Comparison of ENCODE assay signal across 8 cellular contexts in genomic region chr10:104253576-104254410, GRCh38. TPM values are rescaled to one million over a fixed set of nuclear protein-coding genes. Genes with fewer than 3 reads are reported as not detected.
DNase-seq lines count a peak whose midpoint lies in the region; ATAC-seq and TF ChIP-seq lines count a peak whose summit lies in the region.

No MANE protein-coding gene starts in this region.

- H3K4me3 ChIP-seq in GM12864 (ENCODE audit: low read depth, low read length) (peak overlapping the region; percentile 97), fibroblast of mammary gland (ENCODE audit: control insufficient read depth, low read depth, low read length) (peak overlapping the region; percentile 62), skeletal muscle cell (ENCODE audit: low read depth, low read length) (peak overlapping the region; percentile 87), lower leg skin (ENCODE audit: low read depth, poor library complexity, severe bottlenecking) (no peak overlapping the region)

- DNase-seq in GM12864 (ENCODE audit: low read depth) (no peak), T-cell (no peak), fibroblast of mammary gland (ENCODE audit: low read depth) (peak; percentile 28), skeletal muscle cell (ENCODE audit: low read depth) (no peak), NCI-H446 (lab: John Stamatoyannopoulos, UW) (no peak), lower leg skin (ENCODE audit: low spot score in 2 of 2) (no peak), NCI-H226 (no peak)

- intact Hi-C loops in lower leg skin (cut with DNase I; ENCODE audit: low total_unique reads) = no loop called here

- no peaks in the 10 kb centered on the region for H3K9me3 Mint-ChIP-seq in T-cell

- ATAC-seq in T-cell (replicated peaks in 1 of 4) (no peak), GM19463 (IDR thresholded peaks at IDR 0.05; ENCODE audit: unreplicated experiment) (no peak)

- CTCF ChIA-PET in T-cell (lab: Charles Lee) = interaction anchor here (0.6 to 3.4 kb wide), 5 partner anchors 21 to 487 kb away, joined by 3 to 12 read pairs (median 4); partner anchors contain the start of gene CFAP43 (in 1 of the 2)

- peaks cover 8% of the 10 kb centered on the region for H3K36me3 Mint-ChIP-seq in T-cell

- peak overlapping the region; percentile 91 to 99 for H3K27ac Mint-ChIP-seq in T-cell

- TF ChIP-seq POLR2A in lower leg skin (IDR thresholded peaks at IDR 0.05) = no peak

- peak overlapping the region; percentile 91 to 98 (median 98) for H3K4me3 Mint-ChIP-seq in T-cell

- 74 to 79% methylated on average over 10 of the region's 10 CpGs for WGBS in lower leg skin, 2 donors

- POLR2A ChIA-PET in T-cell (lab: Charles Lee) = interaction anchor here (0.5 to 1.4 kb wide), 6 partner anchors 9 to 133 kb away, joined by 4 to 16 read pairs (median 5); partner anchors contain the start of gene GSTO2 (in 2 of the 2)

- peaks cover 40 to 48% (median 45%) of the 10 kb centered on the region in 3 donors for H3K4me1 Mint-ChIP-seq in T-cell

- no peak for TF ChIP-seq CTCF in GM12864 (IDR thresholded peaks at IDR 0.05; ENCODE audit: low read depth, low read length, missing control alignments)
- TF ChIP-seq CTCF in fibroblast of mammary gland (conservative IDR thresholded peaks at IDR 0.05; ENCODE audit: control insufficient read depth, insufficient read depth, low read depth, low read length) = no peak
- TF ChIP-seq CTCF in lower leg skin (IDR thresholded peaks at IDR 0.05) = no peak

- H3K27me3 Mint-ChIP-seq in T-cell = peaks cover 2 to 6% of the 10 kb centered on the region in 2 donors

RNA-seq across cellular contexts. Expression of gene GSTO1, which starts 0.9 kb away (rescaled TPM):
- total RNA-seq in T-cell (10 to 100 TPM; 19.9 to 61.5 (median 46.2) TPM), lower leg skin (10 to 100 TPM; 46.4 to 82.3 (median 69.9) TPM)

RNA-seq across cellular contexts. Expression of gene GSTO2, which starts 15.2 kb away (rescaled TPM):
- total RNA-seq in T-cell (1 to 10 TPM in 4 of 5 donors, under 1 TPM in 1; 0.60 to 2.4 (median 1.9) TPM), lower leg skin (10 to 100 TPM; 19.9 to 29.8 (median 22.6) TPM)

RNA-seq across cellular contexts. Expression of gene CFAP43, which starts 21.6 kb away (rescaled TPM):
- total RNA-seq in T-cell = under 1 TPM in 1 of 5 donors, not detected in 4; 0.58 TPM
- 1 to 10 TPM in 1 of 4 donors, under 1 TPM in 3; 0.19 to 1.6 (median 0.50) TPM for total RNA-seq in lower leg skin

Comparison
In these comparisons a context has a peak if more than half of its experiments do, and no peak if none do; other contexts are left out.
1. RNA of gene GSTO2, which starts 15.2 kb away (total RNA-seq): 19.9 to 29.8 TPM in lower leg skin; 0.60 to 2.4 TPM in T-cell; every median in the first group is over 4 times any median in the second.